Comparison of ENCODE assay signal across 9 cellular contexts in the genomic region with DNA sequence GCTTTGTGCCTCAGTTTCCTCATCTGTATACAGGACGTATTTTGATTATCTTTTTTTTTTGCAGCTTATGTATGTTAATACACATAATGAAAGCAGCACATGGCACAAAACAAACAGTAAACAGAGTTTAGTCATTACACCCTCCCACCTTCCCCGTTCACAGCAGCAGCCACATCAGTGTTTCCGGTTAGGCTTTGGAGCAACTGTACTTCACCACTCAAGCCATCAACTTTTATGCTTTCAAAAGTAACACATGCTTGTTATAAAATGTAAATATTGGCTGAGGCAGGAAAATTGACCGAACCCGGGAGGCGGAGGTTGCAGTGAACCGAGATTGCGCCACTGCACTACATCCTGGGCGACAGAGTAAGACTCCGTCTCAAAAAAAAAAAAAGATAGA.
"Had no signal": no experiment of that assay in that cellular context is flagged by ENCODE, and none has a peak within 500 bp of the region (broad histone marks: within the 10 kb centered on the region; RNA-seq: fewer than 3 reads in every experiment).

No MANE protein-coding gene starts in this region.

- H3K9me3 ChIP-seq: HAP-1 had no signal

- H3K4me1 Mint-ChIP-seq: IgD-negative memory B cell had no signal

- H3K27ac ChIP-seq: GM23248, HL-60 had no signal

- H3K4me3 ChIP-seq: GM23248, HAP-1 had no signal

- H3K27ac Mint-ChIP-seq: HFFc6, IgD-negative memory B cell had no signal

- H3K27me3 Mint-ChIP-seq: IgD-negative memory B cell had no signal

- H3K36me3 ChIP-seq: HAP-1 had no signal

- DNase-seq: GM23248, GOT3, H7, HFFc6 had no signal

- H3K4me3 Mint-ChIP-seq: HFFc6, IgD-negative memory B cell had no signal

- H3K9me3 Mint-ChIP-seq: HFFc6, IgD-negative memory B cell had no signal

- ATAC-seq: HCT116, HepG2 had no signal
